13 cellular contexts compared by ENCODE assay signal in the genomic region with DNA sequence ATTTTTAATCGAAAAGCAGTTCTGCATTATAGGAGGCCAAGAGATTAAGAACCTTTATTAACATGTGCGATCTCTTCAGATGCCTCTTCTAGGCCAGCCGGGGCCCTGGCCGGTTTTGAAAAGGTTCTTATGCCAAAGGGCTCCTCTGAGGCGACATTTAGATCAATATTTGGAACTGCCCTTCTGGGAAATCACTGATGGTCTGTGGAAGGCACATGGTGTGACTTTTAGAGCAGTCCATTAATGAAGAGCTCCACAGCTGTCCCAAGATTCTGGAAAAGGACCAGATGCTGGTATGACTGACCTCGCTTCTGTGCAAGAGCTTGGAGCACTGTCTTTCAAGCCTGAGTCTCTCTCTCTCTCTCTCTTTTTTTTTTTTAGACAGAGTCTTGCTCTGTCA.
"Had no signal": no experiment of that assay in that cellular context is flagged by ENCODE, and none has a peak within 500 bp of the region (broad histone marks: within the 10 kb centered on the region; RNA-seq: fewer than 3 reads in every experiment).

No MANE protein-coding gene starts in this region.

- H3K4me3 ChIP-seq: hepatocyte had no signal

- H3K27me3 ChIP-seq: hepatocyte had no signal

- H3K79me2 ChIP-seq: hepatocyte had no signal

- ATAC-seq: activated T-helper 17 cell treated with anti-CD3 and anti-CD28 coated beads, Interleukin-2, amount 50 U/mL, for 72 hours; effector memory CD8-positive, alpha-beta T cell; left ventricle myocardium superior; sciatic nerve; stimulated activated effector memory CD8-positive, alpha-beta T cell treated with anti-CD3 and anti-CD28 coated beads, Interleukin-12 subunit alpha, Interleukin-12 subunit beta, amount 100 ng/mL, for 72 hours had no signal

- DNase-seq: activated CD4-positive, alpha-beta T cell treated with anti-CD3 and anti-CD28 coated beads, Interleukin-2, amount 50 U/mL, for 4 hours; activated CD4-positive, CD25-positive, alpha-beta regulatory T cell treated with anti-CD3 and anti-CD28 coated beads, Interleukin-2, amount 50 U/mL, for 72 hours; activated naive CD4-positive, alpha-beta T cell treated with Interleukin-2 at 50 U/mL for 16 hours; activated T-cell treated with anti-CD3 and anti-CD28 coated beads for 4 hours; anterior cingulate cortex; cerebellar nuclear complex; effector memory CD8-positive, alpha-beta T cell; islet precursor cell; left ventricle myocardium superior had no signal

- H2AFZ ChIP-seq: hepatocyte had no signal

- H3K27ac ChIP-seq: hepatocyte had no signal

- H3K4me2 ChIP-seq: hepatocyte had no signal
